In the genomic region with DNA sequence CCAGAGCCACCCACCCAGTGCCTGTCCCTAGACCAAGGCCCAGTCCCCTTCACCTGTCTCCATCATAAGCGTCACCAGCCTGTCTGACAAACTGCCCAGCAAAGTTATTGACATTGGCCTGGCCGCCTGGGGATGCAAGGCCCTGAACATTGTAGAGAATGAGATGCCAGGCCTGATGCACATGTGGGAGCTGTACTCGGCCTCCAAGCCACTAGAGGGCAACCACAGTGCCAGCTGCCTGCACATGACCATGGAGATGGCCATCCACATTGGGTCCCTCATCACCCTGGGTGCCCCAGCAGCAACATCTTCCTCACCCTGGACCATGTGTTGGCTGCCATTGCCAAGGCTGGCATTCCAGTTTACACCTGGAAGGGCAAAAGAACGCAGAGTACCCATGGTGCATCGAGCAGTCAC, we compare ENCODE assay signal across 12 cellular contexts.
DNase-seq lines count a peak whose midpoint lies in the region; ATAC-seq and TF ChIP-seq lines count a peak whose summit lies in the region.
"Had no signal": no experiment of that assay in that cellular context is flagged by ENCODE, and none has a peak within 500 bp of the region (broad histone marks: within the 10 kb centered on the region; RNA-seq: fewer than 3 reads in every experiment).

No MANE protein-coding gene starts in this region.

- POLR2A ChIA-PET in CD8-positive, alpha-beta T cell (lab: Charles Lee): no interaction called here
- POLR2A ChIA-PET in naive thymus-derived CD4-positive, alpha-beta T cell (lab: Charles Lee): no interaction called here

- no peaks in the 10 kb centered on the region for H3K4me1 ChIP-seq in CD8-positive, alpha-beta T cell (ENCODE audit: insufficient read depth, low read length)
- no peaks in the 10 kb centered on the region for H3K4me1 ChIP-seq in H9 (ENCODE audit: insufficient read depth, low read length)
- H3K4me1 ChIP-seq in naive thymus-derived CD4-positive, alpha-beta T cell (ENCODE audit: control insufficient read depth in 2 of 2, insufficient read depth in 2 of 2, low read length in 2 of 2): no peaks in the 10 kb centered on the region

- peaks cover 78% of the 10 kb centered on the region for H3K36me3 Mint-ChIP-seq in CD8-positive, alpha-beta T cell
- H3K36me3 Mint-ChIP-seq in H9 (ENCODE audit: insufficient read depth in 1 of 3, low read depth in 3 of 3): no peaks in the 10 kb centered on the region; a peak in 2 of 7 replicates
- no peaks in the 10 kb centered on the region for H3K36me3 Mint-ChIP-seq in activated CD8-positive, alpha-beta memory T cell treated with anti-CD3 and anti-CD28 coated beads, Interleukin-2, amount 10 ng/mL, durations not matched to agents 7 days and 5 days
- peaks cover 6 to 57% (median 17%) of the 10 kb centered on the region in 5 donors for H3K36me3 Mint-ChIP-seq in naive thymus-derived CD4-positive, alpha-beta T cell
- H3K36me3 Mint-ChIP-seq: activated naive CD4-positive, alpha-beta T cell treated with anti-CD3 and anti-CD28 coated beads, Interleukin-2, amount 50 U/mL, for 72 hours had no signal

- no peak overlapping the region for H2BK20ac ChIP-seq in H9 (ENCODE audit: low read depth, low read length, poor library complexity, severe bottlenecking)

- H3K79me2 ChIP-seq in H9 (ENCODE audit: insufficient read depth, low read length): no peaks in the 10 kb centered on the region

- CTCF ChIA-PET in CD8-positive, alpha-beta T cell (lab: Charles Lee): no interaction called here
- CTCF ChIA-PET in activated CD8-positive, alpha-beta memory T cell treated with anti-CD3 and anti-CD28 coated beads, Interleukin-2, amount 10 ng/mL, durations not matched to agents 7 days and 5 days (lab: Charles Lee): no interaction called here
- CTCF ChIA-PET in naive thymus-derived CD4-positive, alpha-beta T cell (lab: Charles Lee): no interaction called here

- no peak overlapping the region for H3K4me3 ChIP-seq in CD8-positive, alpha-beta T cell (ENCODE audit: low read depth, low read length)
- H3K4me3 ChIP-seq in naive thymus-derived CD4-positive, alpha-beta T cell (ENCODE audit: low read length): no peak overlapping the region

- H2BK15ac ChIP-seq in H9 (ENCODE audit: low read depth, low read length): no peak overlapping the region

- no peaks in the 10 kb centered on the region for H3K23me2 ChIP-seq in H9 (ENCODE audit: insufficient read length, low read depth, low read length, poor library complexity, severe bottlenecking)

- H3K9ac ChIP-seq in H9 (ENCODE audit: extremely low read depth, insufficient read length, low read length): no peak overlapping the region

- H3K23ac ChIP-seq in H9 (ENCODE audit: insufficient read length, low read depth, low read length): no peak overlapping the region

- H3T11ph ChIP-seq in H9 (ENCODE audit: low read length): no peak overlapping the region

- peaks cover 8% of the 10 kb centered on the region for H3K36me3 ChIP-seq in CD8-positive, alpha-beta T cell (ENCODE audit: insufficient read depth, low read length)
- peaks cover 0 to 82% (median 0%) of the 10 kb centered on the region in 3 experiments for H3K36me3 ChIP-seq in naive thymus-derived CD4-positive, alpha-beta T cell (ENCODE audit: control insufficient read depth in 2 of 3, insufficient read depth in 3 of 3, low read length in 3 of 3)

- intact Hi-C loops in CD8-positive, alpha-beta T cell (cut with DNase I, micrococcal nuclease): loop anchor here in 1 of 2 experiments (10.0 kb wide), 1 partner anchor 342 kb away; no protein-coding TSS in a partner anchor
- intact Hi-C loops in naive thymus-derived CD4-positive, alpha-beta T cell (cut with micrococcal nuclease): no loop called here

- H3K27ac ChIP-seq in CD8-positive, alpha-beta T cell (ENCODE audit: low read depth, low read length): no peak overlapping the region
- no peak overlapping the region for H3K27ac ChIP-seq in H9 (ENCODE audit: insufficient read length, low read depth, low read length)
- no peak overlapping the region for H3K27ac ChIP-seq in naive thymus-derived CD4-positive, alpha-beta T cell (ENCODE audit: low read depth, low read length)

- H3K56ac ChIP-seq in H9 (ENCODE audit: insufficient read length, low read depth, low read length): no peak overlapping the region

- H3K4ac ChIP-seq in H9 (ENCODE audit: low read depth, low read length): no peak overlapping the region

- H2AK5ac ChIP-seq in H9 (ENCODE audit: insufficient read length, low read length): no peak overlapping the region

- no peak overlapping the region for H3K4me3 Mint-ChIP-seq in CD8-positive, alpha-beta T cell
- no peak overlapping the region for H3K4me3 Mint-ChIP-seq in H9
- H3K4me3 Mint-ChIP-seq in activated CD8-positive, alpha-beta memory T cell treated with anti-CD3 and anti-CD28 coated beads, Interleukin-2, amount 10 ng/mL, durations not matched to agents 7 days and 5 days: no peak overlapping the region
- no peak overlapping the region for H3K4me3 Mint-ChIP-seq in naive thymus-derived CD4-positive, alpha-beta T cell
- H3K4me3 Mint-ChIP-seq: effector memory CD8-positive, alpha-beta T cell had no signal

- no peak overlapping the region for H4K91ac ChIP-seq in H9 (ENCODE audit: insufficient read length, low read depth, low read length)

- H2BK120ac ChIP-seq in H9 (ENCODE audit: low read depth, low read length, poor library complexity, severe bottlenecking): no peak overlapping the region

- WGBS in H9 (ENCODE audit: extremely low coverage, insufficient read length, low lambda C conversion rate): no CpG with 5 or more reads among the region's 5 CpGs

- peak in 1 of 7 experiments; percentile 19 for DNase-seq in CD8-positive, alpha-beta T cell
- DNase-seq in H9 (peak; percentile 24), NCI-H446 (lab: John Stamatoyannopoulos, UW) (no peak), DMS 273 (lab: John Stamatoyannopoulos, UW; ENCODE audit: unreplicated experiment) (no peak)
- DNase-seq in activated CD8-positive, alpha-beta memory T cell treated with anti-CD3 and anti-CD28 coated beads, Interleukin-2, amount 10 ng/mL, durations not matched to agents 7 days and 5 days: peak; percentile 38
- DNase-seq in naive thymus-derived CD4-positive, alpha-beta T cell: peak in 1 of 9 donors; percentile 17
- DNase-seq: effector memory CD8-positive, alpha-beta T cell; NCI-H187; SW 1271 had no signal

- H3K18ac ChIP-seq in H9 (ENCODE audit: insufficient read length, low read depth, low read length): no peak overlapping the region

- H4K8ac ChIP-seq in H9 (replicated peaks; ENCODE audit: insufficient read length, low read depth, low read length): no peak overlapping the region

- ATAC-seq in CD8-positive, alpha-beta T cell: no peak
- no peak for ATAC-seq in activated CD8-positive, alpha-beta memory T cell treated with anti-CD3 and anti-CD28 coated beads, Interleukin-2, amount 10 ng/mL, durations not matched to agents 7 days and 5 days
- no peak for ATAC-seq in naive thymus-derived CD4-positive, alpha-beta T cell
- ATAC-seq in GM18861 (IDR thresholded peaks at IDR 0.05; ENCODE audit: unreplicated experiment) (no peak), GM18517 (IDR thresholded peaks at IDR 0.05; ENCODE audit: unreplicated experiment) (no peak)
- ATAC-seq: effector memory CD8-positive, alpha-beta T cell had no signal

- H3K14ac ChIP-seq in H9 (ENCODE audit: insufficient read depth, low read length): no peak overlapping the region

- no peak overlapping the region for H3K4me2 ChIP-seq in H9 (ENCODE audit: insufficient read depth, insufficient read length, low read length)

- no peaks in the 10 kb centered on the region for H3K9me3 ChIP-seq in CD8-positive, alpha-beta T cell (ENCODE audit: low read length)
- H3K9me3 ChIP-seq in H9 (ENCODE audit: control insufficient read depth, low read depth, low read length): no peaks in the 10 kb centered on the region
- H3K9me3 ChIP-seq in naive thymus-derived CD4-positive, alpha-beta T cell (ENCODE audit: control insufficient read depth in 2 of 3, low read length in 3 of 3): no peaks in the 10 kb centered on the region

- H3K79me1 ChIP-seq in H9 (ENCODE audit: insufficient read depth, low read depth, low read length, poor library complexity, severe bottlenecking): no peaks in the 10 kb centered on the region

- no peak overlapping the region for H2BK12ac ChIP-seq in H9 (ENCODE audit: insufficient read length, low read depth, low read length)

- no peaks in the 10 kb centered on the region for H3K27me3 Mint-ChIP-seq in CD8-positive, alpha-beta T cell (ENCODE audit: low read depth)
- peaks cover under 1% of the 10 kb centered on the region for H3K27me3 Mint-ChIP-seq in H9 (ENCODE audit: low read depth)
- no peaks in the 10 kb centered on the region for H3K27me3 Mint-ChIP-seq in activated CD8-positive, alpha-beta memory T cell treated with anti-CD3 and anti-CD28 coated beads, Interleukin-2, amount 10 ng/mL, durations not matched to agents 7 days and 5 days
- H3K27me3 Mint-ChIP-seq in naive thymus-derived CD4-positive, alpha-beta T cell: no peaks in the 10 kb centered on the region
- H3K27me3 Mint-ChIP-seq: effector memory CD8-positive, alpha-beta T cell had no signal

- H4K20me1 ChIP-seq in H9 (ENCODE audit: control insufficient read depth, insufficient read depth, insufficient read length): no peaks in the 10 kb centered on the region

- TF ChIP-seq CTCF in CD8-positive, alpha-beta T cell (IDR thresholded peaks at IDR 0.05): no peak
- TF ChIP-seq CTCF in H9 (conservative IDR thresholded peaks at IDR 0.05): peak; percentile 44; the same call in 2 of the 3 replicates

- peaks cover 6% of the 10 kb centered on the region for H3K4me1 Mint-ChIP-seq in CD8-positive, alpha-beta T cell (ENCODE audit: low read depth)
- 0 out of 4 replicates have a peak, but pooled peaks cover 0 to 2% of the 10 kb centered on the region in 2 experiments for H3K4me1 Mint-ChIP-seq in H9
- peaks cover 17% of the 10 kb centered on the region for H3K4me1 Mint-ChIP-seq in activated CD8-positive, alpha-beta memory T cell treated with anti-CD3 and anti-CD28 coated beads, Interleukin-2, amount 10 ng/mL, durations not matched to agents 7 days and 5 days
- peaks cover 8 to 29% (median 23%) of the 10 kb centered on the region in 7 donors for H3K4me1 Mint-ChIP-seq in naive thymus-derived CD4-positive, alpha-beta T cell

- H2BK5ac ChIP-seq in H9 (ENCODE audit: insufficient read length, low read length): no peak overlapping the region

- no peaks in the 10 kb centered on the region for H3K27me3 ChIP-seq in CD8-positive, alpha-beta T cell (ENCODE audit: insufficient read depth, low read length)
- no peaks in the 10 kb centered on the region for H3K27me3 ChIP-seq in H9 (ENCODE audit: insufficient read depth, low read length)
- no peaks in the 10 kb centered on the region for H3K27me3 ChIP-seq in naive thymus-derived CD4-positive, alpha-beta T cell (ENCODE audit: control insufficient read depth in 2 of 2, insufficient read depth in 2 of 2, low read length in 2 of 2)

- no peak overlapping the region for H2AFZ ChIP-seq in H9 (ENCODE audit: low read length)

- peak overlapping the region; percentile 55 for H3K27ac Mint-ChIP-seq in CD8-positive, alpha-beta T cell
- no peak overlapping the region; a peak in 1 of 7 replicates for H3K27ac Mint-ChIP-seq in H9
- H3K27ac Mint-ChIP-seq in activated CD8-positive, alpha-beta memory T cell treated with anti-CD3 and anti-CD28 coated beads, Interleukin-2, amount 10 ng/mL, durations not matched to agents 7 days and 5 days: no peak overlapping the region
- H3K27ac Mint-ChIP-seq in naive thymus-derived CD4-positive, alpha-beta T cell: peak overlapping the region in 6 of 9 donors; percentile 16 to 90 (median 44)
- H3K27ac Mint-ChIP-seq: activated naive CD4-positive, alpha-beta T cell treated with anti-CD3 and anti-CD28 coated beads, Interleukin-2, amount 50 U/mL, for 72 hours; effector memory CD8-positive, alpha-beta T cell had no signal

- no peaks in the 10 kb centered on the region for H3K9me3 Mint-ChIP-seq in CD8-positive, alpha-beta T cell
- H3K9me3 Mint-ChIP-seq in H9: no peaks in the 10 kb centered on the region; a peak in 2 of 5 replicates
- H3K9me3 Mint-ChIP-seq in activated CD8-positive, alpha-beta memory T cell treated with anti-CD3 and anti-CD28 coated beads, Interleukin-2, amount 10 ng/mL, durations not matched to agents 7 days and 5 days (ENCODE audit: low read depth): no peaks in the 10 kb centered on the region
- peaks cover 0 to 1% (median 0%) of the 10 kb centered on the region in 11 donors for H3K9me3 Mint-ChIP-seq in naive thymus-derived CD4-positive, alpha-beta T cell
- H3K9me3 Mint-ChIP-seq: activated naive CD4-positive, alpha-beta T cell treated with anti-CD3 and anti-CD28 coated beads, Interleukin-2, amount 50 U/mL, for 72 hours; effector memory CD8-positive, alpha-beta T cell had no signal

- no peak overlapping the region for H4K5ac ChIP-seq in H9 (ENCODE audit: insufficient read length, low read depth, low read length)

Comparison
In these comparisons a context has a peak if more than half of its experiments do, and no peak if none do; other contexts are left out.
1. DNase-seq: peak in H9 (single experiment) and activated CD8-positive, alpha-beta memory T cell treated with anti-CD3 and anti-CD28 coated beads, Interleukin-2, amount 10 ng/mL, durations not matched to agents 7 days and 5 days (single experiment); none in NCI-H446 (0 of 2) and DMS 273 (single experiment).
2. H3K27ac Mint-ChIP-seq: peak in CD8-positive, alpha-beta T cell (single experiment) and naive thymus-derived CD4-positive, alpha-beta T cell (6 of 9); none in H9 (0 of 3) and activated CD8-positive, alpha-beta memory T cell treated with anti-CD3 and anti-CD28 coated beads, Interleukin-2, amount 10 ng/mL, durations not matched to agents 7 days and 5 days (single experiment).